ENCODE assay signal across 1 cellular context in the genomic region with DNA sequence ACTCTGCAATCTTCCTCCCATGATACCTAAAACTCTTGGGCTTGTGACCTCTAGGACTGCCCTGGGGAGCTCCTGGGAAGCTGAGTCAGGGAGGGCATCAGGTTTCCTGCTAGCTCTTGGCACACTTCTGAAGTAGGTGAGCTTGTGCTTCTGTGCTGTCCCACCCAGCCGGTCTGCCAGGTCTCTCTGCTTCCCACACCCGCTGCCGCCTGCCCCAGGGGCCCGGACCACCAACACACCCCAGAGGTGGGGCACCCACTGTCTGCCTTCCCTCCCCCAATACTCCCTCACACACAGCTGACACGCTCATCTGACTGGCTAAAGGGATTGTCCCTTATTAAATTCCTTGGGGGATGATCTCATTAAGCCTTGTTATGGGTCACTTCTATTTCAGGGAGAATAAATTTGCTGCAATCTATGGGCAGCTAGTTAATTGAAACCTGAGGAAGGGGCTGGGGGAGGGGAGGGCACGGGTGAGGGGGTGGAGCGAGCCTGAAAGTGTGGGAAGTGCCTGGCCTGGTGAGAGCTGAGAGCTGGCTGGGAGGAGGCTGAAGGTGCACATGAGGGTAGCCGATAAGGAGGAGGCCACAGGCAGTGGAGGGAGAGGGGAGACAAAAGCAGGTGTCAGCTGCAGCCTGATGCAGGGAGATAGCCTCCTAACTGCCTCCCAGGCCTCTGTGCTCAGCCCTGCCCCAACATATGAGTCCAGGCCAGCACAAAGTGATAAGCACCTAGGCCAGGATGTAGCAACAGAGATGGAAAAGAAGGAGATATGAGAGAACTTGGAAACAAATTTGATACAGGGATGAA.
A peak's percentile ranks its signal among the peaks of the same experiment; 100 is the strongest.
TF ChIP-seq lines count a peak whose summit lies in the region.

No MANE protein-coding gene starts in this region.

TF ChIP-seq in H1, 55 proteins besides CTCF, POLR2A, EP300 and RAD21:
- peak; percentile 15; the same call in 1 of the 2 replicates for TF ChIP-seq EGR1 (IDR thresholded peaks at IDR 0.05; ENCODE audit: borderline replicate concordance, low read depth, low read length)
- no peak for TF ChIP-seq SIN3A (conservative IDR thresholded peaks at IDR 0.05 in 1 of 2, IDR thresholded peaks at IDR 0.05 in 1 of 2; ENCODE audit: low read depth in 1 of 2, low read length in 2 of 2)
- TF ChIP-seq, protein P1, sequence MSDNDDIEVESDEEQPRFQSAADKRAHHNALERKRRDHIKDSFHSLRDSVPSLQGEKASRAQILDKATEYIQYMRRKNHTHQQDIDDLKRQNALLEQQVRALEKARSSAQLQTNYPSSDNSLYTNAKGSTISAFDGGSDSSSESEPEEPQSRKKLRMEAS (IDR thresholded peaks at IDR 0.05): peak; percentile 62
TF ChIP-seq in H1: peak in this region for 2.
